ENCODE assay signal across 1 cellular context in the genomic region with DNA sequence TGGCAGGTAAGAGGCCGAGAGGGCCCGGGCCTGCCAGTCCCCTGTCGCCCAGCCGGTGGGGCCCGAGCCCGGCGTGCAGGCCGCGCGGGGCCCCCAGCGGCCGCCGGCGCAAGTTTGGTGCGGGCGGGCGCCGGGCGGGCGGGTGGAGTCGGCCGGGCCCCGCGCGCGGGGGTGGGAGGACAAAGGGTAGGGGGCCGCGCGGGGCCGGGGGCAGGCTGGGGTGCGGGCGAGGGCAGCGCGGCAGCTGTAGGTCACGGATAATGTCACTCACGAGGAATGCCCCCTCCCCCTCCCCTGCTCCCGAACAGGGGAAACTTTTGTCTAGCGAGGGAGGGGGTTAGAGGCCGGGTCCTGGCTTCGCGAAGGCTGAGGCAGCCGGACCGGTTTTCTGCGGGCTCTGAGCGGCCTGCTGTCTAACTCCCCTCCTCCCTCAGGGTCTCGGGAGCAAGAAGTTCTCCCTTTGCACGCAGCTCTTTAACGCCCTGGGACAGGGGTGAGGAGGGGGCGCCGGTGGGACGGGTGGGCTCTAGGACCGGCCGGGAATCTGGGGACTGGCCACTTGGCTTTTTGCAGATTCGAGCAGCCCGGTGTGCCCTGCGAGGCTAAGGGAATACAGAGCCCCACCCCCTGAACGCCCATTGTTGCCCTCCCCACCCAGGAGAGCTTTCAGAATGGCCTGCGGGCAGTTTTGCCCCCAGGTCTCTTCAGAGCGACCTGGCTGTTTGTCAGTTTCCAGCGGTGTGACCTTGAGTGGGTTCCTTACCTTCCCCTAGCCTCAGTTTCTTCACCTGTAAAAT.
A peak's percentile ranks its signal among the peaks of the same experiment; 100 is the strongest.
TF ChIP-seq lines count a peak whose summit lies in the region.

No MANE protein-coding gene starts in this region.

TF ChIP-seq in WTC11, 78 proteins besides CTCF, POLR2A, EP300 and RAD21 (continued from another document):
- TF ChIP-seq, protein P1, sequence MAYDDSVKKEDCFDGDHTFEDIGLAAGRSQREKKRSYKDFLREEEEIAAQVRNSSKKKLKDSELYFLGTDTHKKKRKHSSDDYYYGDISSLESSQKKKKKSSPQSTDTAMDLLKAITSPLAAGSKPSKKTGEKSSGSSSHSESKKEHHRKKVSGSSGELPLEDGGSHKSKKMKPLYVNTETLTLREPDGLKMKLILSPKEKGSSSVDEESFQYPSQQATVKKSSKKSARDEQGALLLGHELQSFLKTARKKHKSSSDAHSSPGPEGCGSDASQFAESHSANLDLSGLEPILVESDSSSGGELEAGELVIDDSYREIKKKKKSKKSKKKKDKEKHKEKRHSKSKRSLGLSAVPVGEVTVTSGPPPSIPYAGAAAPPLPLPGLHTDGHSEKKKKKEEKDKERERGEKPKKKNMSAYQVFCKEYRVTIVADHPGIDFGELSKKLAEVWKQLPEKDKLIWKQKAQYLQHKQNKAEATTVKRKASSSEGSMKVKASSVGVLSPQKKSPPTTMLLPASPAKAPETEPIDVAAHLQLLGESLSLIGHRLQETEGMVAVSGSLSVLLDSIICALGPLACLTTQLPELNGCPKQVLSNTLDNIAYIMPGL (CRISPR knock-in tag; IDR thresholded peaks at IDR 0.05), result peak; percentile 67; the same call in 1 of the 2 replicates
- TF ChIP-seq, protein P2, sequence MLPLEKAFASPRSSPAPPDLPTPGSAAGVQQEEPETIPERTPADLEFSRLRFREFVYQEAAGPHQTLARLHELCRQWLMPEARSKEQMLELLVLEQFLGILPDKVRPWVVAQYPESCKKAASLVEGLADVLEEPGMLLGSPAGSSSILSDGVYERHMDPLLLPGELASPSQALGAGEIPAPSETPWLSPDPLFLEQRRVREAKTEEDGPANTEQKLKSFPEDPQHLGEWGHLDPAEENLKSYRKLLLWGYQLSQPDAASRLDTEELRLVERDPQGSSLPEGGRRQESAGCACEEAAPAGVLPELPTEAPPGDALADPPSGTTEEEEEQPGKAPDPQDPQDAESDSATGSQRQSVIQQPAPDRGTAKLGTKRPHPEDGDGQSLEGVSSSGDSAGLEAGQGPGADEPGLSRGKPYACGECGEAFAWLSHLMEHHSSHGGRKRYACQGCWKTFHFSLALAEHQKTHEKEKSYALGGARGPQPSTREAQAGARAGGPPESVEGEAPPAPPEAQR (CRISPR knock-in tag; IDR thresholded peaks at IDR 0.05), result no peak
- TF ChIP-seq ZNF317 (CRISPR knock-in tag; IDR thresholded peaks at IDR 0.05; ENCODE audit: borderline replicate concordance, low read depth) (no peak), GTF2I (CRISPR knock-in tag; conservative IDR thresholded peaks at IDR 0.05) (peak; percentile 96), KAT7 (CRISPR knock-in tag; IDR thresholded peaks at IDR 0.05; ENCODE audit: borderline replicate concordance) (no peak), TEAD1 (CRISPR knock-in tag; IDR thresholded peaks at IDR 0.05) (peak; percentile 54; the same call in 1 of the 2 replicates), ZNF425 (CRISPR knock-in tag; conservative IDR thresholded peaks at IDR 0.05) (no peak), ZNF671 (CRISPR knock-in tag; IDR thresholded peaks at IDR 0.05) (no peak), ZNF138 (CRISPR knock-in tag; conservative IDR thresholded peaks at IDR 0.05) (no peak), NFE2L1 (CRISPR knock-in tag; IDR thresholded peaks at IDR 0.05) (no peak), MAX (CRISPR knock-in tag; IDR thresholded peaks at IDR 0.05) (0 out of 2 replicates have a peak, but pooled peaks have one; percentile 54), TP53 (CRISPR knock-in tag; IDR thresholded peaks at IDR 0.05) (no peak), ZNF423 (CRISPR knock-in tag; IDR thresholded peaks at IDR 0.05) (no peak), FOXK1 (CRISPR knock-in tag; IDR thresholded peaks at IDR 0.05) (0 out of 2 replicates have a peak, but pooled peaks have one; percentile 26), USF2 (CRISPR knock-in tag; IDR thresholded peaks at IDR 0.05) (no peak), EMX1 (CRISPR knock-in tag; IDR thresholded peaks at IDR 0.05) (no peak)
